Comparison of ENCODE assay signal across 19 cellular contexts in the genomic region with DNA sequence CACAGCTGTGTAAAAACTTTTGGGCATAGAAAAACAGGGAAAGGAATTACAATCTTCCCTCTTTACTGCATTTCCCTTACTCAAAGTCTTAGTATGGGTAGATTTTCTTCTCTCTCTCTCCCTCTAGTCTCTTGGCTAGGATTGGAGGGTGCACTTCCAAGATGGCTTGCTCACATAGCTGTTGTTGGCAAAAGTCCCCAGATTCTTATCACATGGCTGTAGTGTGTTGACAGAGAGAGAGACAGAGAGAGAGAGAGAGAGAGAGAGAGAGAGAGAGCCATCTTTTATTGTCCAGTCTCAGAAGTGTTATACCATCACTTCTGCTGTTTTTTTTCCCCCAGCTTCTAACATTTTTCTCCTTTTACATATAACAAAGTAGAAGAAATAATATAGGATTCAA. TPM values are rescaled to one million over a fixed set of nuclear protein-coding genes. Genes with fewer than 3 reads are reported as not detected.
"Had no signal": no experiment of that assay in that cellular context is flagged by ENCODE, and none has a peak within 500 bp of the region (broad histone marks: within the 10 kb centered on the region; RNA-seq: fewer than 3 reads in every experiment).

No MANE protein-coding gene starts in this region.

- H3K27ac Mint-ChIP-seq: activated B cell treated with CpG ODN at 0.5 μM for 24 hours; activated CD4-positive, alpha-beta T cell treated with anti-CD3 and anti-CD28 coated beads, Interleukin-2, amount 10 ng/mL, durations not matched to agents 24 days and 14 days; activated naive CD8-positive, alpha-beta T cell treated with anti-CD3 and anti-CD28 coated beads for 36 hours; activated T-helper 1 cell treated with anti-CD3 and anti-CD28 coated beads, Interleukin-12 subunit alpha, Interleukin-12 subunit beta, Interleukin-2, Interleukin-4 antibody, amounts not matched to agents 30 ng/mL and 10 ng/mL and 1 ng/mL, durations not matched to agents 14 hours and 24 hours and 36 hours; naive thymus-derived CD4-positive, alpha-beta T cell; stimulated activated naive CD8-positive, alpha-beta T cell treated with anti-CD3 and anti-CD28 coated beads, Interleukin-15, amount 100 ng/mL, for 72 hours; T-helper 17 cell had no signal

- H3K9me3 ChIP-seq: ovary, testis, upper lobe of right lung had no signal

- H3K4me1 Mint-ChIP-seq: activated B cell treated with CpG ODN at 0.5 μM for 24 hours; activated CD4-positive, alpha-beta T cell treated with anti-CD3 and anti-CD28 coated beads, Interleukin-2, amount 10 ng/mL, durations not matched to agents 24 days and 14 days; activated naive CD8-positive, alpha-beta T cell treated with anti-CD3 and anti-CD28 coated beads for 36 hours; stimulated activated naive CD8-positive, alpha-beta T cell treated with anti-CD3 and anti-CD28 coated beads, Interleukin-15, amount 100 ng/mL, for 72 hours had no signal

- DNase-seq: activated B cell treated with CpG ODN at 0.5 μM for 24 hours; activated CD4-positive, alpha-beta T cell treated with anti-CD3 and anti-CD28 coated beads, Interleukin-2, amount 10 ng/mL, durations not matched to agents 24 days and 14 days; activated CD8-positive, alpha-beta memory T cell treated with anti-CD3 and anti-CD28 coated beads for 24 hours; activated naive CD8-positive, alpha-beta T cell treated with anti-CD3 and anti-CD28 coated beads for 36 hours; effector memory CD4-positive, alpha-beta T cell; islet precursor cell; naive thymus-derived CD4-positive, alpha-beta T cell; ovary; stimulated activated CD4-positive, alpha-beta T cell treated with anti-CD3 and anti-CD28 coated beads, Interleukin-1b, Interleukin-23, amount 100 ng/mL, for 48 hours; stimulated activated naive CD8-positive, alpha-beta T cell treated with anti-CD3 and anti-CD28 coated beads, Interleukin-15, amount 100 ng/mL, for 72 hours; T-helper 17 cell; testis; upper lobe of right lung had no signal

- H3K4me3 Mint-ChIP-seq: activated B cell treated with CpG ODN at 0.5 μM for 24 hours; activated CD4-positive, alpha-beta T cell treated with anti-CD3 and anti-CD28 coated beads, Interleukin-2, amount 10 ng/mL, durations not matched to agents 24 days and 14 days; activated naive CD8-positive, alpha-beta T cell treated with anti-CD3 and anti-CD28 coated beads for 36 hours; activated T-helper 1 cell treated with anti-CD3 and anti-CD28 coated beads, Interleukin-12 subunit alpha, Interleukin-12 subunit beta, Interleukin-2, Interleukin-4 antibody, amounts not matched to agents 30 ng/mL and 10 ng/mL and 1 ng/mL, durations not matched to agents 14 hours and 24 hours and 36 hours; naive thymus-derived CD4-positive, alpha-beta T cell; stimulated activated naive CD8-positive, alpha-beta T cell treated with anti-CD3 and anti-CD28 coated beads, Interleukin-15, amount 100 ng/mL, for 72 hours; T-helper 17 cell had no signal

- H3K9me3 Mint-ChIP-seq: activated CD4-positive, alpha-beta T cell treated with anti-CD3 and anti-CD28 coated beads, Interleukin-2, amount 10 ng/mL, durations not matched to agents 24 days and 14 days; activated naive CD8-positive, alpha-beta T cell treated with anti-CD3 and anti-CD28 coated beads for 36 hours; activated T-helper 1 cell treated with anti-CD3 and anti-CD28 coated beads, Interleukin-12 subunit alpha, Interleukin-12 subunit beta, Interleukin-2, Interleukin-4 antibody, amounts not matched to agents 30 ng/mL and 10 ng/mL and 1 ng/mL, durations not matched to agents 14 hours and 24 hours and 36 hours; stimulated activated naive CD8-positive, alpha-beta T cell treated with anti-CD3 and anti-CD28 coated beads, Interleukin-15, amount 100 ng/mL, for 72 hours had no signal

- H3K4me1 ChIP-seq: testis, upper lobe of right lung had no signal

- H3K4me3 ChIP-seq: ovary, testis, upper lobe of right lung had no signal

- H3K27me3 ChIP-seq: ovary, testis, upper lobe of right lung had no signal

- H3K36me3 ChIP-seq: ovary, upper lobe of right lung had no signal

- H3K27ac ChIP-seq: ovary, testis, upper lobe of right lung had no signal

- H3K36me3 Mint-ChIP-seq: activated naive CD8-positive, alpha-beta T cell treated with anti-CD3 and anti-CD28 coated beads for 36 hours; naive thymus-derived CD4-positive, alpha-beta T cell had no signal

RNA-seq across cellular contexts. Expression of gene OR4E2, which starts 6.3 kb away (rescaled TPM):
- total RNA-seq: activated B cell treated with CpG ODN at 0.5 μM for 24 hours; activated CD4-positive, alpha-beta T cell treated with anti-CD3 and anti-CD28 coated beads, Interleukin-2, amount 10 ng/mL, durations not matched to agents 24 days and 14 days; activated naive CD8-positive, alpha-beta T cell treated with anti-CD3 and anti-CD28 coated beads for 36 hours; activated T-helper 1 cell treated with anti-CD3 and anti-CD28 coated beads, Interleukin-12 subunit alpha, Interleukin-12 subunit beta, Interleukin-2, Interleukin-4 antibody, amounts not matched to agents 30 ng/mL and 10 ng/mL and 1 ng/mL, durations not matched to agents 14 hours and 24 hours and 36 hours; fibroblast of lung; left lobe of liver; lung microvascular endothelial cell; mononuclear cell; naive thymus-derived CD4-positive, alpha-beta T cell; ovary; sciatic nerve; T-helper 17 cell; upper lobe of right lung had no signal
- polyA plus RNA-seq: fibroblast of lung; naive thymus-derived CD4-positive, alpha-beta T cell; ovary had no signal

RNA-seq across cellular contexts. Expression of gene OR10G2, which starts 12.6 kb away (rescaled TPM):
- total RNA-seq: activated B cell treated with CpG ODN at 0.5 μM for 24 hours; activated CD4-positive, alpha-beta T cell treated with anti-CD3 and anti-CD28 coated beads, Interleukin-2, amount 10 ng/mL, durations not matched to agents 24 days and 14 days; activated naive CD8-positive, alpha-beta T cell treated with anti-CD3 and anti-CD28 coated beads for 36 hours; activated T-helper 1 cell treated with anti-CD3 and anti-CD28 coated beads, Interleukin-12 subunit alpha, Interleukin-12 subunit beta, Interleukin-2, Interleukin-4 antibody, amounts not matched to agents 30 ng/mL and 10 ng/mL and 1 ng/mL, durations not matched to agents 14 hours and 24 hours and 36 hours; fibroblast of lung; left lobe of liver; lung microvascular endothelial cell; mononuclear cell; naive thymus-derived CD4-positive, alpha-beta T cell; ovary; sciatic nerve; T-helper 17 cell; upper lobe of right lung had no signal
- polyA plus RNA-seq: fibroblast of lung, ovary had no signal

RNA-seq across cellular contexts. Expression of gene OR4E1, which starts 26.2 kb away (rescaled TPM):
- total RNA-seq: activated B cell treated with CpG ODN at 0.5 μM for 24 hours; activated CD4-positive, alpha-beta T cell treated with anti-CD3 and anti-CD28 coated beads, Interleukin-2, amount 10 ng/mL, durations not matched to agents 24 days and 14 days; activated naive CD8-positive, alpha-beta T cell treated with anti-CD3 and anti-CD28 coated beads for 36 hours; activated T-helper 1 cell treated with anti-CD3 and anti-CD28 coated beads, Interleukin-12 subunit alpha, Interleukin-12 subunit beta, Interleukin-2, Interleukin-4 antibody, amounts not matched to agents 30 ng/mL and 10 ng/mL and 1 ng/mL, durations not matched to agents 14 hours and 24 hours and 36 hours; fibroblast of lung; left lobe of liver; lung microvascular endothelial cell; ovary; sciatic nerve; upper lobe of right lung had no signal
- polyA plus RNA-seq: fibroblast of lung; naive thymus-derived CD4-positive, alpha-beta T cell; ovary had no signal
